ENCODE assay signal across 37 cellular contexts in the genomic region with DNA sequence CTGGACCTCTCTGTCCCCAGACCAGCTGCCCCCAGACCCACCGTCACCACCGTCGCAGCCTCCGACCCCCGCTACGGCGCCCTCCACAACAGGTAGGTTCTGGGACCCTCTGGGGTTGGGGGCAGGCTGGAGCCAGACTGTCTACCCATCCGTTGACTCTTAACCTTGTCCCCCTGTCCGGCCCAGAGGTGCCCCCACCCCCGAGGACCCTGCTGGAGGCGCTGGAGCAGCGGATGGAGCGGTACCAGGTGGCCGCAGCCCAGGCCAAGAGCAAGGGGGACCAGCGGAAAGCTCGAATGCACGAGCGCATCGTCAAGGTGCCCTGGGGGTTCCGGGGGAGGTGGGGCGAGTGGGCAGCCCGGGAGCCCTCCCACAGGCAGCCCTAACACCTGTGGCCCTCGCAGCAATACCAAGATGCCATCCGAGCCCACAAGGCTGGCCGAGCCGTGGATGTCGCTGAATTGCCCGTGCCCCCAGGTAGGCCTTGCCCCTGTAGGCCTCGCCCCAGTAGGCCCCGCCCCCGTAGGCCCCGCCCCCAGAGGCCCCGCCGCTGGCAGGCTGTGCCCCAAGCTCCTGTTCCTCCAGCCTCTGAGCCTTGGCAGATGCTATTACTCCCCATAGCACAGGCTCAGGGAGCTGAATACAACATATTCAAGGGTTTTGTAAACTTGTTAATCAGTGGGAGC. TPM values are rescaled to one million over a fixed set of nuclear protein-coding genes. Genes with fewer than 3 reads are reported as not detected.
"Had no signal": no experiment of that assay in that cellular context is flagged by ENCODE, and none has a peak within 500 bp of the region (broad histone marks: within the 10 kb centered on the region; RNA-seq: fewer than 3 reads in every experiment).

No MANE protein-coding gene starts in this region.

- H3K4me3 Mint-ChIP-seq: activated CD4-positive, alpha-beta memory T cell treated with anti-CD3 and anti-CD28 coated beads, Interleukin-2, amount 10 ng/mL, durations not matched to agents 7 days and 5 days; activated CD4-positive, alpha-beta T cell treated with anti-CD3 and anti-CD28 coated beads, Interleukin-2, amount 10 ng/mL, durations not matched to agents 7 days and 5 days; activated T-cell treated with anti-CD3 and anti-CD28 coated beads, Interleukin-2, amount 50 U/mL, for 4 hours; activated T-helper 17 cell treated with anti-CD3 and anti-CD28 coated beads, Interleukin-2, amount 50 U/mL, for 72 hours; central memory CD8-positive, alpha-beta T cell; dendritic cell treated with granulocyte-macrophage colony-stimulating factor and Interleukin-4, amounts not matched to agents 40 ng/mL and 50 ng/mL, for 4 days; endodermal cell; natural killer cell treated with Interleukin-12 subunit alpha and Interleukin-12 subunit beta and Interleukin-15 and Interleukin-18, amount 100 ng/mL, for 72 hours; stimulated activated effector memory CD8-positive, alpha-beta T cell treated with anti-CD3 and anti-CD28 coated beads, Interleukin-12 subunit alpha, Interleukin-12 subunit beta, amount 100 ng/mL, for 72 hours; stimulated activated naive CD8-positive, alpha-beta T cell treated with anti-CD3 and anti-CD28 coated beads, Interleukin-15, Interleukin-2, amounts not matched to agents 100 ng/mL and 50 ng/mL, for 24 hours; T-helper 1 cell treated with Interleukin-12 subunit alpha and Interleukin-12 subunit beta and Interleukin-4 antibody, amounts not matched to agents 30 μg/mL and 1 μg/mL, for 36 hours had no signal

- H3K4me3 ChIP-seq: esophagus squamous epithelium, heart right ventricle, lower lobe of right lung, pancreas, psoas muscle, sigmoid colon, thoracic aorta had no signal

- FAIRE-seq: bronchial epithelial cell, keratinocyte, pancreas, small intestine, TTC549, urothelium cell line had no signal

- H3K4me1 ChIP-seq: esophagus squamous epithelium, pancreas, psoas muscle, sigmoid colon had no signal

- H3K9me3 ChIP-seq: lower lobe of right lung, neutrophil, pancreas, psoas muscle, thoracic aorta had no signal

- H3K9me3 Mint-ChIP-seq: activated T-cell treated with anti-CD3 and anti-CD28 coated beads, Interleukin-2, amount 50 U/mL, for 4 hours; central memory CD8-positive, alpha-beta T cell; dendritic cell treated with granulocyte-macrophage colony-stimulating factor and Interleukin-4, amounts not matched to agents 40 ng/mL and 50 ng/mL, for 4 days; natural killer cell treated with Interleukin-12 subunit alpha and Interleukin-12 subunit beta and Interleukin-15 and Interleukin-18, amount 100 ng/mL, for 72 hours; stimulated activated effector memory CD8-positive, alpha-beta T cell treated with anti-CD3 and anti-CD28 coated beads, Interleukin-12 subunit alpha, Interleukin-12 subunit beta, amount 100 ng/mL, for 72 hours had no signal

- DNase-seq: activated CD4-positive, alpha-beta memory T cell treated with anti-CD3 and anti-CD28 coated beads, Interleukin-2, amount 10 ng/mL, durations not matched to agents 7 days and 5 days; activated CD4-positive, alpha-beta T cell treated with anti-CD3 and anti-CD28 coated beads, Interleukin-2, amount 10 ng/mL, durations not matched to agents 7 days and 5 days; activated gamma-delta T cell treated with Interleukin-2 at 50 U/mL for 16 hours; activated naive CD4-positive, alpha-beta T cell treated with anti-CD3 and anti-CD28 coated beads, Interleukin-2, amount 50 U/mL, for 16 hours; activated T-cell treated with anti-CD3 and anti-CD28 coated beads, Interleukin-2, amount 50 U/mL, for 4 hours; amniotic stem cell; endodermal cell; esophagus squamous epithelium; foreskin melanocyte; heart right ventricle; lower lobe of right lung; mesendoderm; psoas muscle; sigmoid colon; small intestine; stimulated activated CD4-positive, alpha-beta T cell treated with anti-CD3 and anti-CD28 coated beads, Interleukin-4, amount 100 ng/mL, for 24 hours; T-helper 9 cell; trophoblast cell had no signal

- H3K27me3 Mint-ChIP-seq: activated CD4-positive, alpha-beta memory T cell treated with anti-CD3 and anti-CD28 coated beads, Interleukin-2, amount 10 ng/mL, durations not matched to agents 7 days and 5 days; activated CD4-positive, alpha-beta T cell treated with anti-CD3 and anti-CD28 coated beads, Interleukin-2, amount 10 ng/mL, durations not matched to agents 7 days and 5 days; activated T-helper 17 cell treated with anti-CD3 and anti-CD28 coated beads, Interleukin-2, amount 50 U/mL, for 72 hours; central memory CD8-positive, alpha-beta T cell; dendritic cell treated with granulocyte-macrophage colony-stimulating factor and Interleukin-4, amounts not matched to agents 40 ng/mL and 50 ng/mL, for 4 days; natural killer cell treated with Interleukin-12 subunit alpha and Interleukin-12 subunit beta and Interleukin-15 and Interleukin-18, amount 100 ng/mL, for 72 hours; stimulated activated naive CD8-positive, alpha-beta T cell treated with anti-CD3 and anti-CD28 coated beads, Interleukin-15, Interleukin-2, amounts not matched to agents 100 ng/mL and 50 ng/mL, for 24 hours had no signal

- ATAC-seq: activated CD4-positive, CD25-positive, alpha-beta regulatory T cell treated with anti-CD3 and anti-CD28 coated beads, Interleukin-2, amount 50 U/mL, for 24 hours; activated T-cell treated with anti-CD3 and anti-CD28 coated beads, Interleukin-2, amount 50 U/mL, for 4 hours; activated T-helper 17 cell treated with anti-CD3 and anti-CD28 coated beads, Interleukin-2, amount 50 U/mL, for 72 hours; natural killer cell treated with Interleukin-12 subunit alpha and Interleukin-12 subunit beta and Interleukin-15 and Interleukin-18, amount 100 ng/mL, for 72 hours; pancreas; psoas muscle; stimulated activated effector memory CD8-positive, alpha-beta T cell treated with anti-CD3 and anti-CD28 coated beads, Interleukin-12 subunit alpha, Interleukin-12 subunit beta, amount 100 ng/mL, for 72 hours had no signal

- H3K27ac ChIP-seq: esophagus squamous epithelium, lower lobe of right lung, neutrophil, pancreas, psoas muscle, sigmoid colon, thoracic aorta, VCaP had no signal

- H3K27me3 ChIP-seq: esophagus squamous epithelium, heart right ventricle, neutrophil, pancreas, sigmoid colon had no signal

- H3K4me1 Mint-ChIP-seq: activated CD4-positive, alpha-beta memory T cell treated with anti-CD3 and anti-CD28 coated beads, Interleukin-2, amount 10 ng/mL, durations not matched to agents 7 days and 5 days; endodermal cell; stimulated activated effector memory CD8-positive, alpha-beta T cell treated with anti-CD3 and anti-CD28 coated beads, Interleukin-12 subunit alpha, Interleukin-12 subunit beta, amount 100 ng/mL, for 72 hours had no signal

- H3K27ac Mint-ChIP-seq: activated CD4-positive, alpha-beta memory T cell treated with anti-CD3 and anti-CD28 coated beads, Interleukin-2, amount 10 ng/mL, durations not matched to agents 7 days and 5 days; activated CD4-positive, alpha-beta T cell treated with anti-CD3 and anti-CD28 coated beads, Interleukin-2, amount 10 ng/mL, durations not matched to agents 7 days and 5 days; activated T-helper 17 cell treated with anti-CD3 and anti-CD28 coated beads, Interleukin-2, amount 50 U/mL, for 72 hours; dendritic cell treated with granulocyte-macrophage colony-stimulating factor and Interleukin-4, amounts not matched to agents 40 ng/mL and 50 ng/mL, for 4 days; endodermal cell; natural killer cell treated with Interleukin-12 subunit alpha and Interleukin-12 subunit beta and Interleukin-15 and Interleukin-18, amount 100 ng/mL, for 72 hours; stimulated activated effector memory CD8-positive, alpha-beta T cell treated with anti-CD3 and anti-CD28 coated beads, Interleukin-12 subunit alpha, Interleukin-12 subunit beta, amount 100 ng/mL, for 72 hours; stimulated activated naive CD8-positive, alpha-beta T cell treated with anti-CD3 and anti-CD28 coated beads, Interleukin-15, Interleukin-2, amounts not matched to agents 100 ng/mL and 50 ng/mL, for 24 hours; T-helper 1 cell treated with Interleukin-12 subunit alpha and Interleukin-12 subunit beta and Interleukin-4 antibody, amounts not matched to agents 30 μg/mL and 1 μg/mL, for 36 hours had no signal

RNA-seq across cellular contexts. Expression of a gene that starts 19.3 kb away (rescaled TPM):
- total RNA-seq: bronchial epithelial cell, mononuclear cell, sigmoid colon had no signal

RNA-seq across cellular contexts. Expression of a gene that starts 41.9 kb away (rescaled TPM):
- total RNA-seq: esophagus squamous epithelium, mononuclear cell, myocyte, psoas muscle, sigmoid colon, subcutaneous adipose tissue, thoracic aorta had no signal
- polyA plus RNA-seq: psoas muscle had no signal
